In the genomic region with DNA sequence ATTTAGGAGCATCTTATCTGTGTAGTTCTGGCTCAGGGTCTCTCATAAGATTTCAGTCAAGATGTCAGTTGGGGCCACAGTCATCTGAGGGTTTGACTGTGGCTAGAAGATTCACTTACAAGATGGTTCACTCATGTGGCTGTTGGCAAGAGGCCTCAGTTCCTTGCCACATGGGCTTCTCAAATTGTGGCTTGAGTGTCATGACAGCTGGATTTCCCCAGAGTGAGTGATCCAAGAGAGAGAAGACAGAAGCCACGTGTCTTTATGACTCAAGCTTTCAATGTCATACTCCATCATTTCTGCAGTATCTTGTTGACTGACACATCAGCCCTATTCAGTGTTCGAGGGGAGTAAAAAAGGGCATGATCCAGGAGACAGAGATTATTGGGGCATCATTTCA, we compare ENCODE assay signal across 16 cellular contexts.
A peak's percentile ranks its signal among the peaks of the same experiment; 100 is the strongest.
DNase-seq lines count a peak whose midpoint lies in the region; ATAC-seq and TF ChIP-seq lines count a peak whose summit lies in the region.
"Had no signal": no experiment of that assay in that cellular context is flagged by ENCODE, and none has a peak within 500 bp of the region (broad histone marks: within the 10 kb centered on the region; RNA-seq: fewer than 3 reads in every experiment).

No MANE protein-coding gene starts in this region.

- peaks cover 13% of the 10 kb centered on the region for H3K4me1 Mint-ChIP-seq in activated naive CD8-positive, alpha-beta T cell treated with anti-CD3 and anti-CD28 coated beads, Interleukin-2, amount 50 U/mL, for 24 hours

- no peak for DNase-seq in activated CD4-positive, CD25-positive, alpha-beta regulatory T cell treated with anti-CD3 and anti-CD28 coated beads, Interleukin-2, amount 50 U/mL, for 72 hours
- peak; percentile 19 for DNase-seq in NB4 (ENCODE audit: low read depth)
- peak; percentile 15 for DNase-seq in activated naive CD8-positive, alpha-beta T cell treated with anti-CD3 and anti-CD28 coated beads, Interleukin-2, amount 50 U/mL, for 24 hours
- DNase-seq in stimulated activated CD4-positive, alpha-beta T cell treated with anti-CD3 and anti-CD28 coated beads, Interleukin-4, amount 100 ng/mL, for 4 hours, result peak; percentile 0 to 1
- no peak for DNase-seq in GM10266 (ENCODE audit: extremely low spot score)
- DNase-seq: CD8-positive, alpha-beta T cell; NCI-H146; NCI-H510A; Peyer's patch; posterior cingulate gyrus; stomach had no signal

- TF ChIP-seq CTCF in NB4 (IDR thresholded peaks at IDR 0.05; ENCODE audit: low read depth, low read length) (no peak), GM10266 (IDR thresholded peaks at IDR 0.05; ENCODE audit: control insufficient read depth, insufficient read depth, low read depth, missing control alignments) (no peak)

- no peak for TF ChIP-seq POLR2A in NB4 (IDR thresholded peaks at IDR 0.05; ENCODE audit: extremely low read depth, insufficient read length)

- H3K27ac Mint-ChIP-seq in activated naive CD8-positive, alpha-beta T cell treated with anti-CD3 and anti-CD28 coated beads, Interleukin-2, amount 50 U/mL, for 24 hours, result peak overlapping the region; percentile 75
- H3K27ac Mint-ChIP-seq: CD8-positive, alpha-beta T cell; T-helper 1 cell treated with Interleukin-12 subunit alpha and Interleukin-12 subunit beta and Interleukin-4 antibody, amounts not matched to agents 30 μg/mL and 1 μg/mL, for 36 hours had no signal

- H3K36me3 Mint-ChIP-seq in activated naive CD8-positive, alpha-beta T cell treated with anti-CD3 and anti-CD28 coated beads, Interleukin-2, amount 50 U/mL, for 24 hours (ENCODE audit: low read depth), result peaks cover 2% of the 10 kb centered on the region
- H3K36me3 Mint-ChIP-seq: CD8-positive, alpha-beta T cell had no signal

- peaks cover 5% of the 10 kb centered on the region for H3K27me3 Mint-ChIP-seq in activated naive CD8-positive, alpha-beta T cell treated with anti-CD3 and anti-CD28 coated beads, Interleukin-2, amount 50 U/mL, for 24 hours

- no peak overlapping the region for H3K4me3 Mint-ChIP-seq in activated naive CD8-positive, alpha-beta T cell treated with anti-CD3 and anti-CD28 coated beads, Interleukin-2, amount 50 U/mL, for 24 hours
- H3K4me3 Mint-ChIP-seq: CD8-positive, alpha-beta T cell; T-helper 1 cell treated with Interleukin-12 subunit alpha and Interleukin-12 subunit beta and Interleukin-4 antibody, amounts not matched to agents 30 μg/mL and 1 μg/mL, for 36 hours had no signal

- ATAC-seq in activated CD4-positive, CD25-positive, alpha-beta regulatory T cell treated with anti-CD3 and anti-CD28 coated beads, Interleukin-2, amount 50 U/mL, for 24 hours, result peak; percentile 92 to 94
- ATAC-seq in activated naive CD8-positive, alpha-beta T cell treated with anti-CD3 and anti-CD28 coated beads, Interleukin-2, amount 50 U/mL, for 24 hours, result peak; percentile 97
- ATAC-seq in GM21737 (IDR thresholded peaks at IDR 0.05; ENCODE audit: unreplicated experiment), result no peak
- no peak for ATAC-seq in HG02870 (IDR thresholded peaks at IDR 0.05; ENCODE audit: unreplicated experiment)
- ATAC-seq: CD8-positive, alpha-beta T cell had no signal

- H3K4me3 ChIP-seq in NB4 (ENCODE audit: low read depth, low read length), result no peak overlapping the region
- H3K4me3 ChIP-seq: ascending aorta, Peyer's patch, stomach had no signal

- H3K9me3 Mint-ChIP-seq in activated naive CD8-positive, alpha-beta T cell treated with anti-CD3 and anti-CD28 coated beads, Interleukin-2, amount 50 U/mL, for 24 hours, result peaks cover 6% of the 10 kb centered on the region
- H3K9me3 Mint-ChIP-seq: CD8-positive, alpha-beta T cell had no signal

Comparison
In these comparisons a context has a peak if more than half of its experiments do, and no peak if none do; other contexts are left out.
1. ATAC-seq: peak in activated CD4-positive, CD25-positive, alpha-beta regulatory T cell treated with anti-CD3 and anti-CD28 coated beads, Interleukin-2, amount 50 U/mL, for 24 hours (2 of 2) and activated naive CD8-positive, alpha-beta T cell treated with anti-CD3 and anti-CD28 coated beads, Interleukin-2, amount 50 U/mL, for 24 hours (single experiment); none in GM21737 (single experiment) and HG02870 (single experiment).
2. DNase-seq: peak in NB4 (single experiment), activated naive CD8-positive, alpha-beta T cell treated with anti-CD3 and anti-CD28 coated beads, Interleukin-2, amount 50 U/mL, for 24 hours (single experiment) and stimulated activated CD4-positive, alpha-beta T cell treated with anti-CD3 and anti-CD28 coated beads, Interleukin-4, amount 100 ng/mL, for 4 hours (2 of 2); none in activated CD4-positive, CD25-positive, alpha-beta regulatory T cell treated with anti-CD3 and anti-CD28 coated beads, Interleukin-2, amount 50 U/mL, for 72 hours (single experiment) and GM10266 (single experiment).